15 cellular contexts compared by ENCODE assay signal in the genomic region with DNA sequence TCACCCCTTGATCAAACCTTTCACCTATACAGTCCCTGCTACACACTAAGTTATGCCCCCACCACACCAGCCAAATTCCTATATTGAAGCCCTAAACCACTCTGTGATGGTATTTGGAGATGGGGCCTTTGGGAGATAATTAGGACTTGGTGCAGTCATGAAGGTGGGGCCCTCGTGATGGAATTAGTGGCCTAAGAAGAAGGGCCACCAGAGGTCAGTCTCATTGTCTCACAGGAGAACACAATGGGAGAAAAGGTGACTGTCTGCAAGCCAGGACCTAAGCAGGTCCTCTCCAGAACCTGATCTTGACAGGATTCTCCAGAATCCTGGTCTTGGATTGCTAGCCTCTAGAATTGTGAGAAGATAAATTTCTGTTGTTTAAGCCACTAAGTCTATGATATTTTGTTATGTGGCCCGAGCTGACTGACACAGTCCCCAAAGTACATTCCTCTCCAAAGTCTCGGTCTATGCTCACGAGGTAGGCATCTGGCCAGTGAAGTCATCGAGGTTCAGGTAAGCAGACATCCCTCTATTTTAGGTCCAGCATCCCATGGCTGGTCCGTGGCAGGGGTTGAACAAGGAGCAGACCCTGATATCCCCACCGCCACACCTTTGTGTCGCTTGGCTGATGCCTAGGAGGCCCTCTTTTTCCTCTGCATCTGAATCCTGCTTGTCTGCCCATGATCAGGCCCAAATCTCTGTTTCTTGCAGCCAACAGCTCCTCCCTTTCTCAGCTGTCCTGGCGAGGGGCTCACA.
DNase-seq lines count a peak whose midpoint lies in the region; ATAC-seq and TF ChIP-seq lines count a peak whose summit lies in the region.
"Had no signal": no experiment of that assay in that cellular context is flagged by ENCODE, and none has a peak within 500 bp of the region (broad histone marks: within the 10 kb centered on the region; RNA-seq: fewer than 3 reads in every experiment).

No MANE protein-coding gene starts in this region.

- H3K9me3 ChIP-seq in CD4-positive, alpha-beta T cell (ENCODE audit: control insufficient read depth, low read length) = no peaks in the 10 kb centered on the region
- H3K9me3 ChIP-seq in HCT116 (ENCODE audit: control insufficient read depth in 1 of 2, insufficient read depth in 1 of 2, low read depth in 1 of 2, low read length in 2 of 2) = no peaks in the 10 kb centered on the region
- no peaks in the 10 kb centered on the region for H3K9me3 ChIP-seq in adrenal gland (replicated peaks in 1 of 3)
- H3K9me3 ChIP-seq: lower lobe of right lung had no signal

- CTCF ChIA-PET in CD4-positive, alpha-beta T cell (lab: Charles Lee) = interaction anchor here (1.0 to 2.2 kb wide), 7 partner anchors 8 to 191 kb away, joined by 3 to 15 read pairs (median 5); no protein-coding TSS in a partner anchor
- CTCF ChIA-PET in HCT116 (lab: Charles Lee) = no interaction called here

- H3K4me2 ChIP-seq in HCT116 (ENCODE audit: low read length) = no peak overlapping the region

- peak overlapping the region; percentile 87 for H3K27ac ChIP-seq in CD4-positive, alpha-beta T cell (ENCODE audit: low read depth, low read length)
- H3K27ac ChIP-seq in HCT116 (ENCODE audit: low read depth, low read length) = no peak overlapping the region
- H3K27ac ChIP-seq in adrenal gland = no peak overlapping the region
- H3K27ac ChIP-seq: lower lobe of right lung, SK-N-MC had no signal

- peaks cover 2% of the 10 kb centered on the region for H3K9me3 Mint-ChIP-seq in CD4-positive, alpha-beta T cell
- H3K9me3 Mint-ChIP-seq in activated T-helper 1 cell treated with anti-CD3 and anti-CD28 coated beads, Interleukin-12 subunit alpha, Interleukin-12 subunit beta, Interleukin-2, Interleukin-4 antibody, amounts not matched to agents 30 ng/mL and 10 ng/mL and 1 ng/mL, durations not matched to agents 14 hours and 24 hours and 36 hours = no peaks in the 10 kb centered on the region
- H3K9me3 Mint-ChIP-seq in naive thymus-derived CD8-positive, alpha-beta T cell = no peaks in the 10 kb centered on the region
- H3K9me3 Mint-ChIP-seq: nephron progenitor cell had no signal

- DNase-seq in CD4-positive, alpha-beta T cell = no peak
- DNase-seq in HCT116 (ENCODE audit: low read depth, low spot score) (no peak), NCI-H187 (lab: John Stamatoyannopoulos, UW) (no peak), DMS53 (lab: John Stamatoyannopoulos, UW) (no peak), adrenal gland (no peak), retina (no peak)
- DNase-seq in activated T-helper 1 cell treated with anti-CD3 and anti-CD28 coated beads, Interleukin-12 subunit alpha, Interleukin-12 subunit beta, Interleukin-2, Interleukin-4 antibody, amounts not matched to agents 30 ng/mL and 10 ng/mL and 1 ng/mL, durations not matched to agents 14 hours and 24 hours and 36 hours (ENCODE audit: low spot score) = no peak
- no peak for DNase-seq in naive thymus-derived CD8-positive, alpha-beta T cell
- DNase-seq: activated CD8-positive, alpha-beta memory T cell treated with anti-CD3 and anti-CD28 coated beads, Interleukin-2, amount 50 U/mL, for 4 hours; anterior cingulate cortex; lower lobe of right lung; NCI-H1436; NCI-H446 treated with DMSO at 0.1 percent for 48 hours; nephron progenitor cell had no signal

- no peak overlapping the region for H3K4me3 Mint-ChIP-seq in CD4-positive, alpha-beta T cell
- H3K4me3 Mint-ChIP-seq in activated T-helper 1 cell treated with anti-CD3 and anti-CD28 coated beads, Interleukin-12 subunit alpha, Interleukin-12 subunit beta, Interleukin-2, Interleukin-4 antibody, amounts not matched to agents 30 ng/mL and 10 ng/mL and 1 ng/mL, durations not matched to agents 14 hours and 24 hours and 36 hours = peak overlapping the region; percentile 52
- H3K4me3 Mint-ChIP-seq in naive thymus-derived CD8-positive, alpha-beta T cell = peak overlapping the region in 1 of 10 donors; percentile 39
- H3K4me3 Mint-ChIP-seq: nephron progenitor cell had no signal

- H3K9me2 ChIP-seq in HCT116 (ENCODE audit: insufficient read depth) = no peaks in the 10 kb centered on the region

- no peaks in the 10 kb centered on the region for H4K20me1 ChIP-seq in HCT116 (ENCODE audit: insufficient read depth)

- RAD21 ChIA-PET in HCT116 (lab: Charles Lee; ENCODE audit: low non-redundant PET in 1 of 2, low total read pairs in 2 of 2, uncharacterized antibody in 2 of 2, unreplicated experiment in 2 of 2) = no interaction called here

- TF ChIP-seq POLR2A in HCT116 (IDR thresholded peaks at IDR 0.05; ENCODE audit: borderline replicate concordance, extremely low read depth, insufficient read depth, insufficient read length) (no peak), adrenal gland (IDR thresholded peaks at IDR 0.05) (no peak)

- no peak overlapping the region for H3K4me3 ChIP-seq in HCT116 (replicated peaks in 1 of 2; ENCODE audit: low read depth in 1 of 2, low read length in 2 of 2)
- H3K4me3 ChIP-seq in adrenal gland = no peak overlapping the region
- H3K4me3 ChIP-seq: lower lobe of right lung, SK-N-MC had no signal

- TF ChIP-seq RAD21 in HCT116 (IDR thresholded peaks at IDR 0.05; ENCODE audit: low read depth) = no peak

- H3K9ac ChIP-seq in HCT116 (ENCODE audit: low read length) = no peak overlapping the region

- no peaks in the 10 kb centered on the region for H3K4me1 ChIP-seq in HCT116 (ENCODE audit: control insufficient read depth in 1 of 2, insufficient read depth in 2 of 2, low read length in 2 of 2)
- no peaks in the 10 kb centered on the region for H3K4me1 ChIP-seq in adrenal gland (replicated peaks in 1 of 2)
- H3K4me1 ChIP-seq: lower lobe of right lung had no signal

- H3K36me3 Mint-ChIP-seq in CD4-positive, alpha-beta T cell (ENCODE audit: low read depth) = peaks cover 63% of the 10 kb centered on the region
- H3K36me3 Mint-ChIP-seq in activated T-helper 1 cell treated with anti-CD3 and anti-CD28 coated beads, Interleukin-12 subunit alpha, Interleukin-12 subunit beta, Interleukin-2, Interleukin-4 antibody, amounts not matched to agents 30 ng/mL and 10 ng/mL and 1 ng/mL, durations not matched to agents 14 hours and 24 hours and 36 hours (ENCODE audit: low read depth) = peaks cover 74% of the 10 kb centered on the region
- H3K36me3 Mint-ChIP-seq in naive thymus-derived CD8-positive, alpha-beta T cell = peaks cover 3 to 50% (median 13%) of the 10 kb centered on the region in 3 donors

- peak overlapping the region; percentile 99 for H3K27ac Mint-ChIP-seq in CD4-positive, alpha-beta T cell
- peak overlapping the region; percentile 96 for H3K27ac Mint-ChIP-seq in activated T-helper 1 cell treated with anti-CD3 and anti-CD28 coated beads, Interleukin-12 subunit alpha, Interleukin-12 subunit beta, Interleukin-2, Interleukin-4 antibody, amounts not matched to agents 30 ng/mL and 10 ng/mL and 1 ng/mL, durations not matched to agents 14 hours and 24 hours and 36 hours
- peak overlapping the region; percentile 66 to 99 (median 93) for H3K27ac Mint-ChIP-seq in naive thymus-derived CD8-positive, alpha-beta T cell
- H3K27ac Mint-ChIP-seq: nephron progenitor cell had no signal

- BruUV-seq in HCT116 (replicated peaks; lab: Mats Ljungman, UMichigan) = no TSS peak

- intact Hi-C loops in CD4-positive, alpha-beta T cell (cut with DNase I, micrococcal nuclease) = loop anchor here (2.0 to 5.0 kb wide), 4 partner anchors 21 to 139 kb away; partner anchors contain the start of gene NFATC2 (in 1 of the 2)
- intact Hi-C loops in HCT116 (cut with micrococcal nuclease) = no loop called here
- intact Hi-C loops in activated T-helper 1 cell treated with anti-CD3 and anti-CD28 coated beads, Interleukin-12 subunit alpha, Interleukin-12 subunit beta, Interleukin-2, Interleukin-4 antibody, amounts not matched to agents 30 ng/mL and 10 ng/mL and 1 ng/mL, durations not matched to agents 14 hours and 24 hours and 36 hours (cut with micrococcal nuclease) = loop anchor here (1.0 to 10.0 kb wide), 8 partner anchors 20 to 669 kb away; partner anchors contain the start of gene PARD6B
- intact Hi-C loops in adrenal gland (cut with DNase I) = no loop called here

- H3K4me1 Mint-ChIP-seq in CD4-positive, alpha-beta T cell (ENCODE audit: low read depth) = peaks cover 72% of the 10 kb centered on the region
- peaks cover 93% of the 10 kb centered on the region for H3K4me1 Mint-ChIP-seq in activated T-helper 1 cell treated with anti-CD3 and anti-CD28 coated beads, Interleukin-12 subunit alpha, Interleukin-12 subunit beta, Interleukin-2, Interleukin-4 antibody, amounts not matched to agents 30 ng/mL and 10 ng/mL and 1 ng/mL, durations not matched to agents 14 hours and 24 hours and 36 hours (ENCODE audit: low read depth)
- peaks cover 33 to 82% (median 62%) of the 10 kb centered on the region in 4 donors for H3K4me1 Mint-ChIP-seq in naive thymus-derived CD8-positive, alpha-beta T cell

- WGBS in adrenal gland, 4 donors = 93 to 96% (median 95%) methylated on average over 9 of the region's 9 CpGs

- no peaks in the 10 kb centered on the region for H3K27me3 Mint-ChIP-seq in CD4-positive, alpha-beta T cell
- H3K27me3 Mint-ChIP-seq in activated T-helper 1 cell treated with anti-CD3 and anti-CD28 coated beads, Interleukin-12 subunit alpha, Interleukin-12 subunit beta, Interleukin-2, Interleukin-4 antibody, amounts not matched to agents 30 ng/mL and 10 ng/mL and 1 ng/mL, durations not matched to agents 14 hours and 24 hours and 36 hours (ENCODE audit: insufficient read depth) = no peaks in the 10 kb centered on the region
- H3K27me3 Mint-ChIP-seq in naive thymus-derived CD8-positive, alpha-beta T cell = no peaks in the 10 kb centered on the region

- H3K36me3 ChIP-seq in HCT116 (ENCODE audit: control insufficient read depth in 1 of 2, insufficient read depth in 2 of 2, low read length in 2 of 2) (no peaks in the 10 kb centered on the region), adrenal gland (replicated peaks in 1 of 2) (no peaks in the 10 kb centered on the region)
- H3K36me3 ChIP-seq: lower lobe of right lung had no signal

- POLR2A ChIA-PET in CD4-positive, alpha-beta T cell (lab: Charles Lee) = interaction anchor here (0.7 to 1.8 kb wide), 16 partner anchors 8 to 473 kb away, joined by 3 to 13 read pairs (median 5); partner anchors contain the start of genes ADNP and NFATC2
- POLR2A ChIA-PET in HCT116 (lab: Charles Lee) = no interaction called here
- POLR2A ChIA-PET in naive thymus-derived CD8-positive, alpha-beta T cell (lab: Charles Lee) = interaction anchor here (0.9 kb wide), 1 partner anchor 96 kb away, joined by 3 read pairs; no protein-coding TSS in a partner anchor

- no peak overlapping the region for H2AFZ ChIP-seq in HCT116 (ENCODE audit: low read depth, low read length, poor library complexity, severe bottlenecking)

- ATAC-seq in CD4-positive, alpha-beta T cell (ENCODE audit: poor library complexity) = no peak
- ATAC-seq in HCT116 = no peak
- no peak for ATAC-seq in naive thymus-derived CD8-positive, alpha-beta T cell

- H3K79me2 ChIP-seq in HCT116 (ENCODE audit: insufficient read depth, low read length) = no peaks in the 10 kb centered on the region

- no peaks in the 10 kb centered on the region for H3K27me3 ChIP-seq in CD4-positive, alpha-beta T cell (ENCODE audit: control insufficient read depth, insufficient read depth, low read length)
- H3K27me3 ChIP-seq in HCT116 (ENCODE audit: insufficient read depth, low read length) = no peaks in the 10 kb centered on the region
- H3K27me3 ChIP-seq in adrenal gland = no peaks in the 10 kb centered on the region

- TF ChIP-seq CTCF in CD4-positive, alpha-beta T cell (IDR thresholded peaks at IDR 0.05) = no peak
- TF ChIP-seq CTCF in HCT116 (IDR thresholded peaks at IDR 0.05 in 2 of 3, conservative IDR thresholded peaks at IDR 0.05 in 1 of 3; ENCODE audit: borderline replicate concordance in 1 of 3, insufficient read depth in 1 of 3, low read depth in 2 of 3, low read length in 2 of 3) = peak in 2 of 3 experiments; percentile 9 to 20; a peak in 1 of 6 replicates
- no peak for TF ChIP-seq CTCF in adrenal gland (IDR thresholded peaks at IDR 0.05)

Comparison
In these comparisons a context has a peak if more than half of its experiments do, and no peak if none do; other contexts are left out.
1. CTCF ChIP-seq: peak in HCT116 (2 of 3); none in CD4-positive, alpha-beta T cell (single experiment) and adrenal gland (0 of 6).
2. intact Hi-C loops: an anchor here in CD4-positive, alpha-beta T cell (2.0 to 5.0 kb wide) and activated T-helper 1 cell treated with anti-CD3 and anti-CD28 coated beads, Interleukin-12 subunit alpha, Interleukin-12 subunit beta, Interleukin-2, Interleukin-4 antibody, amounts not matched to agents 30 ng/mL and 10 ng/mL and 1 ng/mL, durations not matched to agents 14 hours and 24 hours and 36 hours (1.0 to 10.0 kb wide); none called in HCT116 and adrenal gland.
3. Peak in every context shown above with its lines, with median percentiles within 50 percentile points of each other: H3K27ac Mint-ChIP-seq.